Comparison of ENCODE assay signal across 13 cellular contexts in the genomic region with DNA sequence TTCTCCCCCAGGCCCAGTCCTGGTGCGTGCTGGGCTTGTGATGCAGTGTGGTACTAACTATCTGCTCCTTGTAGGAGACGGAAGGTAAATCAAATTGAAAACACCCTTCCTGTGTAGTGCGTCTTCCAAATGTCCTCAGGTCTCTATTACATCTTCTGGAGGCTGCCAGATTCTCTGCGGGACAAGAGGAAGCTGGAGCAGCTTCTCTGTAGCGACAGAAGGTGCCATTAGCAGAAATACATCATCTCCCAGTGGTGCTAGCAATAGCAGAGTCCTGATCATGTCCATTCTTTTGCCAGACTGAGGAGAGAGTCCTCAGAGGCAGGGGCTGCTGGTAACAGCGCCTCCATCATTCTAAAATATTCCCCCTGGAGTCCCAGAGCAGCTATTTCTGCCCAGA.
A peak's percentile ranks its signal among the peaks of the same experiment; 100 is the strongest.
DNase-seq lines count a peak whose midpoint lies in the region; ATAC-seq and TF ChIP-seq lines count a peak whose summit lies in the region.
"Had no signal": no experiment of that assay in that cellular context is flagged by ENCODE, and none has a peak within 500 bp of the region (broad histone marks: within the 10 kb centered on the region; RNA-seq: fewer than 3 reads in every experiment).

No MANE protein-coding gene starts in this region.

- no peak for TF ChIP-seq CTCF in GM23338 (conservative IDR thresholded peaks at IDR 0.05; ENCODE audit: low read depth in 2 of 2)

- H3K4me1 ChIP-seq in GM23338 (ENCODE audit: insufficient read depth): peaks cover 12% of the 10 kb centered on the region; the same call in 1 of the 2 replicates
- H3K4me1 ChIP-seq in mesodermal cell (ENCODE audit: control insufficient read depth, insufficient read depth, low read length, poor library complexity, severe bottlenecking): peaks cover 1% of the 10 kb centered on the region

- H3K4me2 ChIP-seq in GM23338: no peak overlapping the region
- H3K4me2 ChIP-seq: BLaER1 treated with 17β-estradiol and CSF1 and Interleukin-3, amounts not matched to agents 10 nM and 100 nM had no signal

- H3K9me3 Mint-ChIP-seq in GM23338: peaks cover 22% of the 10 kb centered on the region; the same call in 2 of the 3 replicates
- H3K9me3 Mint-ChIP-seq: HFFc6 had no signal

- WGBS in mesodermal cell (ENCODE audit: insufficient coverage in 2 of 2), 2 experiments: 88 to 96% methylated on average over 5 to 6 of the region's 6 CpGs

- peak overlapping the region; percentile 28; the same call in 1 of the 2 replicates for H2AFZ ChIP-seq in GM23338

- no peaks in the 10 kb centered on the region for H3K36me3 ChIP-seq in GM23338 (ENCODE audit: insufficient read depth)
- H3K36me3 ChIP-seq in mesodermal cell (ENCODE audit: control insufficient read depth, insufficient read depth, low read length): no peaks in the 10 kb centered on the region
- H3K36me3 ChIP-seq: BLaER1 treated with 17β-estradiol and CSF1 and Interleukin-3, amounts not matched to agents 10 nM and 100 nM had no signal

- no peaks in the 10 kb centered on the region for H3F3A ChIP-seq in GM23338 (replicated peaks; ENCODE audit: low read depth)

- peaks cover 6% of the 10 kb centered on the region for H3K27me3 Mint-ChIP-seq in GM23338 (ENCODE audit: insufficient read depth, low read depth, poor library complexity)
- H3K27me3 Mint-ChIP-seq: CD4-positive, CD25-positive, alpha-beta regulatory T cell had no signal

- H3K4me3 Mint-ChIP-seq in GM23338: no peak overlapping the region
- H3K4me3 Mint-ChIP-seq: CD4-positive, CD25-positive, alpha-beta regulatory T cell; HFFc6 had no signal

- 0 out of 2 replicates have a peak, but pooled peaks cover 6% of the 10 kb centered on the region for H3K27me3 ChIP-seq in GM23338 (ENCODE audit: insufficient read depth)
- H3K27me3 ChIP-seq: BLaER1 treated with 17β-estradiol and CSF1 and Interleukin-3, amounts not matched to agents 10 nM and 100 nM had no signal

- no peak for ATAC-seq in GM23338
- ATAC-seq: HepG2 had no signal

- H3K4me3 ChIP-seq in GM23338 (no peak overlapping the region), mesodermal cell (ENCODE audit: extremely low read depth, insufficient read depth, low read length, poor library complexity, severe bottlenecking) (no peak overlapping the region)
- H3K4me3 ChIP-seq: BLaER1 treated with 17β-estradiol and CSF1 and Interleukin-3, amounts not matched to agents 10 nM and 100 nM had no signal

- H3K79me2 ChIP-seq in GM23338 (replicated peaks; ENCODE audit: insufficient read depth): no peaks in the 10 kb centered on the region

- peaks cover 22% of the 10 kb centered on the region; the same call in 2 of the 3 replicates for H3K36me3 Mint-ChIP-seq in GM23338 (ENCODE audit: low read depth)
- H3K36me3 Mint-ChIP-seq: CD4-positive, CD25-positive, alpha-beta regulatory T cell had no signal

- no peak overlapping the region for H3K27ac ChIP-seq in GM23338 (ENCODE audit: low read depth)
- peak overlapping the region; percentile 3 for H3K27ac ChIP-seq in mesodermal cell (ENCODE audit: low read depth, low read length, severe bottlenecking)
- H3K27ac ChIP-seq: BLaER1 treated with 17β-estradiol and CSF1 and Interleukin-3, amounts not matched to agents 10 nM and 100 nM had no signal

- H3K4me1 Mint-ChIP-seq in GM23338: peaks cover 22% of the 10 kb centered on the region

- no peak overlapping the region for H3K27ac Mint-ChIP-seq in GM23338
- H3K27ac Mint-ChIP-seq: CD4-positive, CD25-positive, alpha-beta regulatory T cell; HFFc6 had no signal

- H3K9me2 ChIP-seq in GM23338 (ENCODE audit: insufficient read depth): peaks cover 5% of the 10 kb centered on the region; the same call in 1 of the 2 replicates

- no peak for DNase-seq in GM23338 (ENCODE audit: low spot score)
- DNase-seq in cerebellum (ENCODE audit: low spot score): peak; percentile 50
- peak; percentile 9 for DNase-seq in pons (ENCODE audit: low spot score)
- DNase-seq in NCI-H146 treated with DMSO at 0.1 percent for 48 hours (lab: John Stamatoyannopoulos, UW; ENCODE audit: unreplicated experiment): no peak
- no peak for DNase-seq in DMS53 (lab: John Stamatoyannopoulos, UW)
- DNase-seq in stimulated activated CD4-positive, alpha-beta T cell treated with anti-CD3 and anti-CD28 coated beads, Interleukin-4, amount 100 ng/mL, for 4 hours: no peak
- DNase-seq: ACHN; CD4-positive, CD25-positive, alpha-beta regulatory T cell; HCEC 1CT; HFFc6 had no signal

- H4K20me1 ChIP-seq in GM23338 (replicated peaks; ENCODE audit: insufficient read depth): no peaks in the 10 kb centered on the region
- H4K20me1 ChIP-seq: BLaER1 treated with 17β-estradiol and CSF1 and Interleukin-3, amounts not matched to agents 10 nM and 100 nM had no signal

- H3K9me3 ChIP-seq in mesodermal cell (ENCODE audit: control insufficient read depth, low read length): peaks cover 4% of the 10 kb centered on the region
- H3K9me3 ChIP-seq: BLaER1 treated with 17β-estradiol and CSF1 and Interleukin-3, amounts not matched to agents 10 nM and 100 nM had no signal

TF ChIP-seq in GM23338, 12 proteins besides CTCF, POLR2A, EP300 and RAD21 (continues in another document):
- TF ChIP-seq JUNB (IDR thresholded peaks at IDR 0.05; ENCODE audit: unreplicated experiment): no peak
- no peak for TF ChIP-seq NANOG (IDR thresholded peaks at IDR 0.05; ENCODE audit: borderline replicate concordance)
- TF ChIP-seq ZNF331 (CRISPR knock-in tag; IDR thresholded peaks at IDR 0.05; ENCODE audit: low read depth): no peak
- TF ChIP-seq, protein P1, sequence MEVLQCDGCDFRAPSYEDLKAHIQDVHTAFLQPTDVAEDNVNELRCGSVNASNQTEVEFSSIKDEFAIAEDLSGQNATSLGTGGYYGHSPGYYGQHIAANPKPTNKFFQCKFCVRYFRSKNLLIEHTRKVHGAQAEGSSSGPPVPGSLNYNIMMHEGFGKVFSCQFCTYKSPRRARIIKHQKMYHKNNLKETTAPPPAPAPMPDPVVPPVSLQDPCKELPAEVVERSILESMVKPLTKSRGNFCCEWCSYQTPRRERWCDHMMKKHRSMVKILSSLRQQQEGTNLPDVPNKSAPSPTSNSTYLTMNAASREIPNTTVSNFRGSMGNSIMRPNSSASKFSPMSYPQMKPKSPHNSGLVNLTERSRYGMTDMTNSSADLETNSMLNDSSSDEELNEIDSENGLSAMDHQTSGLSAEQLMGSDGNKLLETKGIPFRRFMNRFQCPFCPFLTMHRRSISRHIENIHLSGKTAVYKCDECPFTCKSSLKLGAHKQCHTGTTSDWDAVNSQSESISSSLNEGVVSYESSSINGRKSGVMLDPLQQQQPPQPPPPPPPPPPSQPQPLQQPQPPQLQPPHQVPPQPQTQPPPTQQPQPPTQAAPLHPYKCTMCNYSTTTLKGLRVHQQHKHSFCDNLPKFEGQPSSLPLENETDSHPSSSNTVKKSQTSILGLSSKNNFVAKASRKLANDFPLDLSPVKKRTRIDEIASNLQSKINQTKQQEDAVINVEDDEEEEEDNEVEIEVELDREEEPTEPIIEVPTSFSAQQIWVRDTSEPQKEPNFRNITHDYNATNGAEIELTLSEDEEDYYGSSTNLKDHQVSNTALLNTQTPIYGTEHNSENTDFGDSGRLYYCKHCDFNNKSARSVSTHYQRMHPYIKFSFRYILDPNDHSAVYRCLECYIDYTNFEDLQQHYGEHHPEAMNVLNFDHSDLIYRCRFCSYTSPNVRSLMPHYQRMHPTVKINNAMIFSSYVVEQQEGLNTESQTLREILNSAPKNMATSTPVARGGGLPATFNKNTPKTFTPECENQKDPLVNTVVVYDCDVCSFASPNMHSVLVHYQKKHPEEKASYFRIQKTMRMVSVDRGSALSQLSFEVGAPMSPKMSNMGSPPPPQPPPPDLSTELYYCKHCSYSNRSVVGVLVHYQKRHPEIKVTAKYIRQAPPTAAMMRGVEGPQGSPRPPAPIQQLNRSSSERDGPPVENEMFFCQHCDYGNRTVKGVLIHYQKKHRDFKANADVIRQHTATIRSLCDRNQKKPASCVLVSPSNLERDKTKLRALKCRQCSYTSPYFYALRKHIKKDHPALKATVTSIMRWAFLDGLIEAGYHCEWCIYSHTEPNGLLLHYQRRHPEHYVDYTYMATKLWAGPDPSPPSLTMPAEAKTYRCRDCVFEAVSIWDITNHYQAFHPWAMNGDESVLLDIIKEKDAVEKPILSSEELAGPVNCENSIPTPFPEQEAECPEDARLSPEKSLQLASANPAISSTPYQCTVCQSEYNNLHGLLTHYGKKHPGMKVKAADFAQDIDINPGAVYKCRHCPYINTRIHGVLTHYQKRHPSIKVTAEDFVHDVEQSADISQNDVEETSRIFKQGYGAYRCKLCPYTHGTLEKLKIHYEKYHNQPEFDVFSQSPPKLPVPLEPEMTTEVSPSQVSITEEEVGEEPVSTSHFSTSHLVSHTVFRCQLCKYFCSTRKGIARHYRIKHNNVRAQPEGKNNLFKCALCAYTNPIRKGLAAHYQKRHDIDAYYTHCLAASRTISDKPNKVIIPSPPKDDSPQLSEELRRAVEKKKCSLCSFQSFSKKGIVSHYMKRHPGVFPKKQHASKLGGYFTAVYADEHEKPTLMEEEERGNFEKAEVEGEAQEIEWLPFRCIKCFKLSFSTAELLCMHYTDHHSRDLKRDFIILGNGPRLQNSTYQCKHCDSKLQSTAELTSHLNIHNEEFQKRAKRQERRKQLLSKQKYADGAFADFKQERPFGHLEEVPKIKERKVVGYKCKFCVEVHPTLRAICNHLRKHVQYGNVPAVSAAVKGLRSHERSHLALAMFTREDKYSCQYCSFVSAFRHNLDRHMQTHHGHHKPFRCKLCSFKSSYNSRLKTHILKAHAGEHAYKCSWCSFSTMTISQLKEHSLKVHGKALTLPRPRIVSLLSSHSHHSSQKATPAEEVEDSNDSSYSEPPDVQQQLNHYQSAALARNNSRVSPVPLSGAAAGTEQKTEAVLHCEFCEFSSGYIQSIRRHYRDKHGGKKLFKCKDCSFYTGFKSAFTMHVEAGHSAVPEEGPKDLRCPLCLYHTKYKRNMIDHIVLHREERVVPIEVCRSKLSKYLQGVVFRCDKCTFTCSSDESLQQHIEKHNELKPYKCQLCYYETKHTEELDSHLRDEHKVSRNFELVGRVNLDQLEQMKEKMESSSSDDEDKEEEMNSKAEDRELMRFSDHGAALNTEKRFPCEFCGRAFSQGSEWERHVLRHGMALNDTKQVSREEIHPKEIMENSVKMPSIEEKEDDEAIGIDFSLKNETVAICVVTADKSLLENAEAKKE (CRISPR knock-in tag; IDR thresholded peaks at IDR 0.05): no peak
- TF ChIP-seq POLR2AphosphoS5 (IDR thresholded peaks at IDR 0.05; ENCODE audit: low read depth): no peak
- no peak for TF ChIP-seq EZH2phosphoT487 (IDR thresholded peaks at IDR 0.05; ENCODE audit: unreplicated experiment)
- TF ChIP-seq EZH2 (IDR thresholded peaks at IDR 0.05; ENCODE audit: low read depth, unreplicated experiment): no peak
- TF ChIP-seq, protein P2, sequence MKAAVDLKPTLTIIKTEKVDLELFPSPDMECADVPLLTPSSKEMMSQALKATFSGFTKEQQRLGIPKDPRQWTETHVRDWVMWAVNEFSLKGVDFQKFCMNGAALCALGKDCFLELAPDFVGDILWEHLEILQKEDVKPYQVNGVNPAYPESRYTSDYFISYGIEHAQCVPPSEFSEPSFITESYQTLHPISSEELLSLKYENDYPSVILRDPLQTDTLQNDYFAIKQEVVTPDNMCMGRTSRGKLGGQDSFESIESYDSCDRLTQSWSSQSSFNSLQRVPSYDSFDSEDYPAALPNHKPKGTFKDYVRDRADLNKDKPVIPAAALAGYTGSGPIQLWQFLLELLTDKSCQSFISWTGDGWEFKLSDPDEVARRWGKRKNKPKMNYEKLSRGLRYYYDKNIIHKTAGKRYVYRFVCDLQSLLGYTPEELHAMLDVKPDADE (IDR thresholded peaks at IDR 0.05): no peak

Comparison
In these comparisons a context has a peak if more than half of its experiments do, and no peak if none do; other contexts are left out.
1. DNase-seq: peak in cerebellum (single experiment) and pons (single experiment); none in GM23338 (single experiment), NCI-H146 treated with DMSO at 0.1 percent for 48 hours (single experiment), DMS53 (single experiment) and stimulated activated CD4-positive, alpha-beta T cell treated with anti-CD3 and anti-CD28 coated beads, Interleukin-4, amount 100 ng/mL, for 4 hours (0 of 2).